In genomic region chr21:35635261-35635660, GRCh38 we compare ENCODE assay signal across 15 cellular contexts.
A peak's percentile ranks its signal among the peaks of the same experiment; 100 is the strongest.
DNase-seq lines count a peak whose midpoint lies in the region; ATAC-seq, FAIRE-seq and TF ChIP-seq lines count a peak whose summit lies in the region.
"Had no signal": no experiment of that assay in that cellular context is flagged by ENCODE, and none has a peak within 500 bp of the region (broad histone marks: within the 10 kb centered on the region; RNA-seq: fewer than 3 reads in every experiment).

No MANE protein-coding gene starts in this region.

- no peak for TF ChIP-seq EP300 in K562 (IDR thresholded peaks at IDR 0.05; ENCODE audit: low read length)
- no peak for TF ChIP-seq EP300 in HepG2 (IDR thresholded peaks at IDR 0.05; ENCODE audit: low read depth in 2 of 2, low read length in 2 of 2)
- TF ChIP-seq EP300 in HepG2 (CRISPR knock-in tag; IDR thresholded peaks at IDR 0.05; ENCODE audit: borderline replicate concordance) = no peak

- H2AFZ ChIP-seq in K562 (ENCODE audit: low read depth, low read length) (no peak overlapping the region), keratinocyte (ENCODE audit: control insufficient read depth, low read length) (no peak overlapping the region), HepG2 (ENCODE audit: low read length) (no peak overlapping the region)

- POLR2A ChIA-PET in K562 (lab: Yijun Ruan, JAX) (no interaction called here), HepG2 (lab: Yijun Ruan, JAX) (no interaction called here)

- H3K4me2 ChIP-seq in K562 (ENCODE audit: insufficient read depth, low read length) (no peak overlapping the region), keratinocyte (ENCODE audit: control insufficient read depth, extremely low read depth, insufficient read depth, low read depth, low read length) (peak overlapping the region; percentile 29), HepG2 (ENCODE audit: low read depth, low read length) (no peak overlapping the region)

- TF ChIP-seq RAD21 in K562 (CRISPR knock-in tag; conservative IDR thresholded peaks at IDR 0.05 in 1 of 2, IDR thresholded peaks at IDR 0.05 in 1 of 2) (no peak), HepG2 (CRISPR knock-in tag; IDR thresholded peaks at IDR 0.05) (no peak)

- H3K27ac ChIP-seq in K562 (ENCODE audit: extremely low read depth, low read depth, low read length) (no peak overlapping the region), keratinocyte (ENCODE audit: control insufficient read depth, insufficient read depth, low read length) (peak overlapping the region; percentile 51), HepG2 (ENCODE audit: extremely low read length, insufficient read depth, low read length) (no peak overlapping the region)

- CTCF ChIA-PET in K562 (lab: Yijun Ruan, JAX; ENCODE audit: low intra/inter-chr PET ratio) = no interaction called here
- CTCF ChIA-PET in HepG2 (lab: Yijun Ruan, JAX; ENCODE audit: low intra/inter-chr PET ratio, low total read pairs) = no interaction called here

- DNase-seq in AG10803 (ENCODE audit: low read depth) = peak; percentile 92
- DNase-seq in LHCN-M2 (ENCODE audit: low read depth) = peak; percentile 90
- no peak for DNase-seq in K562 (ENCODE audit: extremely low read depth in 1 of 4, low spot score in 3 of 4)
- peak; percentile 80 for DNase-seq in keratinocyte (ENCODE audit: low read depth, low spot score)
- no peak for DNase-seq in C1 segment of cervical spinal cord (lab: John Stamatoyannopoulos, UW)
- DNase-seq in HepG2 (ENCODE audit: low spot score) = no peak
- DNase-seq in NK-92 treated with Interleukin-12 subunit alpha and Interleukin-12 subunit beta, amount 100 ng/mL, for 24 hours (lab: John Stamatoyannopoulos, UW) = no peak
- no peak for DNase-seq in GDM1 (lab: John Stamatoyannopoulos, UW)
- DNase-seq: activated CD4-positive, alpha-beta T cell treated with anti-CD3 and anti-CD28 coated beads for 4 hours; activated T-cell treated with anti-CD3 and anti-CD28 coated beads, Interleukin-2, amount 50 U/mL, for 24 hours; aorta; DND-41; mucosa of descending colon; NCI-H2081; stimulated activated CD4-positive, alpha-beta T cell treated with anti-CD3 and anti-CD28 coated beads, Interleukin-1b, Interleukin-23, amount 100 ng/mL, for 48 hours had no signal

- no peak for ATAC-seq in K562
- ATAC-seq in HepG2 = no peak
- ATAC-seq: mucosa of descending colon had no signal

- H4K20me1 ChIP-seq in K562 (replicated peaks; ENCODE audit: control insufficient read depth, insufficient read depth, low read length) (no peaks in the 10 kb centered on the region), keratinocyte (ENCODE audit: control insufficient read depth, extremely low read depth, insufficient read depth, low read length) (no peaks in the 10 kb centered on the region), HepG2 (ENCODE audit: insufficient read depth, low read length) (no peaks in the 10 kb centered on the region)

- H3K9ac ChIP-seq in K562 (ENCODE audit: insufficient read depth in 1 of 2, low read depth in 2 of 2, low read length in 2 of 2) = no peak overlapping the region
- no peak overlapping the region for H3K9ac ChIP-seq in keratinocyte (ENCODE audit: control insufficient read depth, extremely low read depth, insufficient read depth, low read length)
- no peak overlapping the region for H3K9ac ChIP-seq in HepG2 (ENCODE audit: insufficient read depth, low read depth, low read length)

- H3K79me2 ChIP-seq in K562 (ENCODE audit: control insufficient read depth, insufficient read depth, low read length) (no peaks in the 10 kb centered on the region), keratinocyte (ENCODE audit: control insufficient read depth, insufficient read depth, low read length) (no peaks in the 10 kb centered on the region), HepG2 (ENCODE audit: insufficient read depth, low read length) (no peaks in the 10 kb centered on the region)

- TF ChIP-seq CTCF in AG10803 (conservative IDR thresholded peaks at IDR 0.05; ENCODE audit: low read length) (no peak), K562 (IDR thresholded peaks at IDR 0.05 in 2 of 3, conservative IDR thresholded peaks at IDR 0.05 in 1 of 3; ENCODE audit: insufficient read depth in 2 of 3, low read depth in 1 of 3, low read length in 3 of 3) (no peak), keratinocyte (optimal IDR thresholded peaks at IDR 0.05 in 1 of 3, IDR thresholded peaks at IDR 0.05 in 1 of 3, conservative IDR thresholded peaks at IDR 0.05 in 1 of 3; ENCODE audit: extremely low read depth in 1 of 3, insufficient read depth in 2 of 3, low read length in 3 of 3) (no peak), HepG2 (CRISPR knock-in tag; IDR thresholded peaks at IDR 0.05) (no peak)

- H3K4me3 ChIP-seq in AG10803 (ENCODE audit: low read length) = no peak overlapping the region
- no peak overlapping the region for H3K4me3 ChIP-seq in K562
- no peak overlapping the region for H3K4me3 ChIP-seq in keratinocyte (ENCODE audit: control insufficient read depth in 2 of 3, extremely low read depth in 1 of 3, insufficient read depth in 2 of 3, low read depth in 1 of 3, low read length in 3 of 3)
- H3K4me3 ChIP-seq in HepG2 (replicated peaks in 1 of 3; ENCODE audit: insufficient read depth in 1 of 3, low read depth in 2 of 3, low read length in 3 of 3) = no peak overlapping the region
- H3K4me3 ChIP-seq: mucosa of descending colon had no signal

- dilution Hi-C loops in keratinocyte (cut with MboI; ENCODE audit: extremely low pct_ligation_motif_present, low sequenced_read_pairs) = no loop called here

- no peaks in the 10 kb centered on the region for H3K36me3 ChIP-seq in K562 (ENCODE audit: control insufficient read depth, insufficient read depth, low read length)
- H3K36me3 ChIP-seq in keratinocyte (ENCODE audit: control insufficient read depth in 2 of 2, extremely low read depth in 1 of 2, insufficient read depth in 2 of 2, low read length in 2 of 2) = no peaks in the 10 kb centered on the region
- no peaks in the 10 kb centered on the region for H3K36me3 ChIP-seq in HepG2 (replicated peaks in 1 of 2; ENCODE audit: control insufficient read depth in 1 of 2, insufficient read depth in 2 of 2, low read length in 2 of 2)

- H3K4me1 ChIP-seq in K562 (replicated peaks in 1 of 2; ENCODE audit: control insufficient read depth in 2 of 2, insufficient read depth in 2 of 2, low read length in 2 of 2) (no peaks in the 10 kb centered on the region), keratinocyte (ENCODE audit: control insufficient read depth, extremely low read depth, insufficient read depth, low read length) (peaks cover 13% of the 10 kb centered on the region), HepG2 (ENCODE audit: insufficient read depth, low read length) (no peaks in the 10 kb centered on the region)

- intact Hi-C loops in K562 (cut with micrococcal nuclease) = no loop called here
- intact Hi-C loops in HepG2 (cut with micrococcal nuclease; ENCODE audit: unreplicated experiment) = no loop called here

- no peak for FAIRE-seq in K562 (lab: Jason Lieb, UNC)
- peak; percentile 96 for FAIRE-seq in keratinocyte (lab: Jason Lieb, UNC)
- no peak for FAIRE-seq in HepG2 (lab: Jason Lieb, UNC)

- 5% methylated on average over 2 of the region's 2 CpGs for WGBS in K562 (ENCODE audit: insufficient coverage, low coverage, missing lambda C conversion rate)
- 33% methylated on average over 2 of the region's 2 CpGs for WGBS in HepG2 (ENCODE audit: low lambda C conversion rate)

- BruUV-seq in K562 (replicated peaks; lab: Mats Ljungman, UMichigan) (no TSS peak), HepG2 (replicated peaks; lab: Mats Ljungman, UMichigan) (no TSS peak)

- H3K9me3 ChIP-seq in K562 (replicated peaks; ENCODE audit: control insufficient read depth, insufficient read depth, low read depth, low read length) = no peaks in the 10 kb centered on the region
- H3K9me3 ChIP-seq in keratinocyte (ENCODE audit: control insufficient read depth, low read depth, low read length) = no peaks in the 10 kb centered on the region
- no peaks in the 10 kb centered on the region for H3K9me3 ChIP-seq in HepG2 (ENCODE audit: low read length)
- H3K9me3 ChIP-seq: mucosa of descending colon had no signal

- TF ChIP-seq POLR2A in K562 (conservative IDR thresholded peaks at IDR 0.05) (no peak), HepG2 (IDR thresholded peaks at IDR 0.05; ENCODE audit: insufficient read depth in 1 of 2, low read depth in 2 of 2, low read length in 2 of 2) (no peak)

- H3K27me3 ChIP-seq in K562 (ENCODE audit: control insufficient read depth in 2 of 2, insufficient read depth in 2 of 2, low read length in 2 of 2) (peaks cover 17 to 21% of the 10 kb centered on the region in 2 experiments; a peak in 4 of 5 replicates), keratinocyte (ENCODE audit: control insufficient read depth, extremely low read depth, insufficient read depth, low read length) (no peaks in the 10 kb centered on the region), HepG2 (ENCODE audit: control insufficient read depth in 1 of 2, insufficient read depth in 2 of 2, low read length in 2 of 2) (no peaks in the 10 kb centered on the region)

- H3K9me1 ChIP-seq in K562 (ENCODE audit: control insufficient read depth, insufficient read depth, low read length) (no peaks in the 10 kb centered on the region), keratinocyte (ENCODE audit: control insufficient read depth, extremely low read depth, insufficient read depth, low read length) (no peaks in the 10 kb centered on the region)

- in situ Hi-C loops in K562 (cut with MboI) = no loop called here
- in situ Hi-C loops in HepG2 (cut with HindIII; ENCODE audit: extremely low pct_ligation_motif_present, low pct_unique_long_range_greater_than_20kb) = no loop called here

TF ChIP-seq in HepG2, 621 proteins besides CTCF, POLR2A, EP300 and RAD21 (continues in another document):
- TF ChIP-seq SCMH1 (CRISPR knock-in tag; IDR thresholded peaks at IDR 0.05; ENCODE audit: borderline replicate concordance) = no peak
- TF ChIP-seq ZNF10 (CRISPR knock-in tag; IDR thresholded peaks at IDR 0.05; ENCODE audit: borderline replicate concordance, low read depth) = no peak
- no peak for TF ChIP-seq ZNF775 (CRISPR knock-in tag; IDR thresholded peaks at IDR 0.05; ENCODE audit: borderline replicate concordance)
- no peak for TF ChIP-seq ZNF12 (CRISPR knock-in tag; IDR thresholded peaks at IDR 0.05)
- TF ChIP-seq ZNF331 (CRISPR knock-in tag; IDR thresholded peaks at IDR 0.05) = no peak
- TF ChIP-seq CREM (IDR thresholded peaks at IDR 0.05) = no peak
- no peak for TF ChIP-seq CREM (CRISPR knock-in tag; IDR thresholded peaks at IDR 0.05)
- TF ChIP-seq NKX3-1 (CRISPR knock-in tag; IDR thresholded peaks at IDR 0.05) = no peak
- TF ChIP-seq, protein P1, sequence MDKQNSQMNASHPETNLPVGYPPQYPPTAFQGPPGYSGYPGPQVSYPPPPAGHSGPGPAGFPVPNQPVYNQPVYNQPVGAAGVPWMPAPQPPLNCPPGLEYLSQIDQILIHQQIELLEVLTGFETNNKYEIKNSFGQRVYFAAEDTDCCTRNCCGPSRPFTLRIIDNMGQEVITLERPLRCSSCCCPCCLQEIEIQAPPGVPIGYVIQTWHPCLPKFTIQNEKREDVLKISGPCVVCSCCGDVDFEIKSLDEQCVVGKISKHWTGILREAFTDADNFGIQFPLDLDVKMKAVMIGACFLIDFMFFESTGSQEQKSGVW (CRISPR knock-in tag; IDR thresholded peaks at IDR 0.05; ENCODE audit: borderline replicate concordance) = no peak
- TF ChIP-seq HIVEP1 (CRISPR knock-in tag; IDR thresholded peaks at IDR 0.05) = no peak

Comparison
In these comparisons a context has a peak if more than half of its experiments do, and no peak if none do; other contexts are left out.
1. DNase-seq: peak in AG10803 (single experiment), LHCN-M2 (single experiment) and keratinocyte (single experiment); none in K562 (0 of 4), C1 segment of cervical spinal cord (0 of 14), HepG2 (single experiment), NK-92 treated with Interleukin-12 subunit alpha and Interleukin-12 subunit beta, amount 100 ng/mL, for 24 hours (single experiment) and GDM1 (single experiment).